In genomic region chr12:31868980-31869379, GRCh38 we compare ENCODE assay signal across 9 cellular contexts.
A peak's percentile ranks its signal among the peaks of the same experiment; 100 is the strongest.
DNase-seq lines count a peak whose midpoint lies in the region; ATAC-seq and TF ChIP-seq lines count a peak whose summit lies in the region.
"Had no signal": no experiment of that assay in that cellular context is flagged by ENCODE, and none has a peak within 500 bp of the region (broad histone marks: within the 10 kb centered on the region; RNA-seq: fewer than 3 reads in every experiment).

No MANE protein-coding gene starts in this region.

- H3K4me3 ChIP-seq in lower leg skin (ENCODE audit: low read depth, poor library complexity, severe bottlenecking): no peak overlapping the region

- DNase-seq in COLO668 (lab: John Stamatoyannopoulos, UW; ENCODE audit: unreplicated experiment): peak; percentile 42
- peak; percentile 20 for DNase-seq in SW480 (ENCODE audit: low spot score)
- peak; percentile 19 for DNase-seq in iPS-NIHi11 (ENCODE audit: low spot score)
- no peak for DNase-seq in lower leg skin (ENCODE audit: low spot score in 2 of 2)
- no peak for DNase-seq in erythroblast (lab: John Stamatoyannopoulos, UW)
- DNase-seq: activated T-cell treated with anti-CD3 and anti-CD28 coated beads, Interleukin-2, amount 50 U/mL, for 4 hours had no signal

- TF ChIP-seq EP300 in Ishikawa (IDR thresholded peaks at IDR 0.05; ENCODE audit: borderline replicate concordance): no peak

- ATAC-seq in GM21381 (IDR thresholded peaks at IDR 0.05; ENCODE audit: unreplicated experiment) (no peak), GM21717 (IDR thresholded peaks at IDR 0.05; ENCODE audit: unreplicated experiment) (no peak)
- ATAC-seq: activated T-cell treated with anti-CD3 and anti-CD28 coated beads, Interleukin-2, amount 50 U/mL, for 4 hours had no signal

- 15 to 20% methylated on average over 2 of the region's 2 CpGs for WGBS in lower leg skin, 2 donors

- no peak; the same call in 1 of the 2 replicates for TF ChIP-seq RAD21 in Ishikawa (IDR thresholded peaks at IDR 0.05; ENCODE audit: low read depth)

- TF ChIP-seq POLR2A in lower leg skin (IDR thresholded peaks at IDR 0.05) (no peak), erythroblast (IDR thresholded peaks at IDR 0.05; ENCODE audit: low read length) (no peak)

- TF ChIP-seq CTCF in lower leg skin (IDR thresholded peaks at IDR 0.05): no peak

- intact Hi-C loops in lower leg skin (cut with DNase I; ENCODE audit: low total_unique reads): no loop called here

TF ChIP-seq in Ishikawa, 13 proteins besides CTCF, POLR2A, EP300 and RAD21:
- TF ChIP-seq CEBPB (IDR thresholded peaks at IDR 0.05) (no peak), ZBTB7A (IDR thresholded peaks at IDR 0.05; ENCODE audit: low read depth) (no peak), TEAD4 (IDR thresholded peaks at IDR 0.05) (peak; percentile 54), NFIC (IDR thresholded peaks at IDR 0.05) (peak; percentile 95), REST (IDR thresholded peaks at IDR 0.05; ENCODE audit: low read depth) (no peak), TAF1 (IDR thresholded peaks at IDR 0.05; ENCODE audit: low read depth) (no peak), TCF12 (IDR thresholded peaks at IDR 0.05; ENCODE audit: low read depth) (0 out of 2 replicates have a peak, but pooled peaks have one; percentile 47)
TF ChIP-seq in Ishikawa: peak in this region for 3.

Comparison
In these comparisons a context has a peak if more than half of its experiments do, and no peak if none do; other contexts are left out.
1. DNase-seq: peak in COLO668 (single experiment), SW480 (single experiment) and iPS-NIHi11 (single experiment); none in lower leg skin (0 of 2) and erythroblast (0 of 2).